Comparison of ENCODE assay signal across 12 cellular contexts in the genomic region with DNA sequence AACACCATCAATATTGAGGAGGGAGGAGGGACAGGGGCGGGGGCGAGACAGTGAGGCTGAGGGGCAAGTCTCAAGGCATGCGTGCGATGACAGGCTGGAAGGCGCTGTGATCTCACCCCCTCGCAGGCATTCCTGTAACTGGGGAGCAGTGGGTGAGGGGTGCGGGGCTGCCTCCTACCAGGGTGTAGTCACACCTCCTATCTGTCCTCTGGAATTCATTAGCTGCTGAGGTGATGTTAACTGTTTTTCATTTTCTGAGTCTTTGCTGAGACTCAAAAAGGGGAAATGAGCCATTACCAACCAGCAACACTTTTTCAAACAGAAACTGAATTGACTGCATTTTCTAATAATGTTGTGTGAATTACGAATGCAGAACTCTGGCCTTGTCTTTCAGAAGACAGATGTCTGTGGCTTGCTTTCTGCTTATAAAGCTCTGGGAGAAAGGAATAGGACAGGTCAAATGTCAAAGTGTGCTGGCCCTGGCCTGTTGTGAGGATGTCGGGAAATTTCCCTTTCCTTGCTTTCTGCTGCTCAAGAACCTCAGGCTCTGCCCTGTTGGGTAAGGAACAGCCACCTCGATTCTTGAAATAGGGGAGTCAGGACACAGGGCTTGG. TPM values are rescaled to one million over a fixed set of nuclear protein-coding genes. Genes with fewer than 3 reads are reported as not detected.
A peak's percentile ranks its signal among the peaks of the same experiment; 100 is the strongest.
DNase-seq lines count a peak whose midpoint lies in the region; ATAC-seq and TF ChIP-seq lines count a peak whose summit lies in the region.
"Had no signal": no experiment of that assay in that cellular context is flagged by ENCODE, and none has a peak within 500 bp of the region (broad histone marks: within the 10 kb centered on the region; RNA-seq: fewer than 3 reads in every experiment).

No MANE protein-coding gene starts in this region.

- intact Hi-C loops in posterior vena cava (cut with DNase I) (no loop called here), lower leg skin (cut with DNase I; ENCODE audit: low total_unique reads) (no loop called here)

- WGBS in lower leg skin, 2 donors: 55 to 59% methylated on average over 10 of the region's 10 CpGs

- H3K4me3 ChIP-seq in lower leg skin (ENCODE audit: low read depth, poor library complexity, severe bottlenecking): no peak overlapping the region
- H3K4me3 ChIP-seq: SJSA1 had no signal

- DNase-seq in NAMALWA (ENCODE audit: low spot score): peak; percentile 36
- DNase-seq in posterior vena cava (ENCODE audit: low spot score): peak; percentile 59
- no peak for DNase-seq in 8988T
- no peak for DNase-seq in DMS53 (lab: John Stamatoyannopoulos, UW)
- DNase-seq in lower leg skin (ENCODE audit: low spot score in 2 of 2): no peak
- no peak for DNase-seq in mucosa of gallbladder (ENCODE audit: low spot score)
- DNase-seq: cerebellar nuclear complex, DMS79, NCI-H1436 had no signal

- TF ChIP-seq POLR2A in lower leg skin (IDR thresholded peaks at IDR 0.05): no peak

- ATAC-seq in GM18867 (IDR thresholded peaks at IDR 0.05; ENCODE audit: unreplicated experiment): peak; percentile 59
- peak; percentile 50 for ATAC-seq in HG02623 (IDR thresholded peaks at IDR 0.05; ENCODE audit: unreplicated experiment)

- TF ChIP-seq CTCF in lower leg skin (IDR thresholded peaks at IDR 0.05): no peak

RNA-seq across cellular contexts. Expression of a gene that starts 23.7 kb away (rescaled TPM):
- 10 to 100 TPM; 24.5 to 43.0 TPM for total RNA-seq in posterior vena cava
- total RNA-seq in lower leg skin: 1 to 10 TPM; 1.7 to 9.2 (median 2.6) TPM
- 5.1 TPM for total RNA-seq in mucosa of gallbladder

RNA-seq across cellular contexts. Expression of a gene that starts 53.9 kb away (rescaled TPM):
- total RNA-seq in posterior vena cava: 1 to 10 TPM; 3.5 to 6.2 TPM
- 1 to 10 TPM; 1.1 to 5.7 (median 2.6) TPM for total RNA-seq in lower leg skin
- 11.6 TPM for total RNA-seq in mucosa of gallbladder

Comparison
In these comparisons a context has a peak if more than half of its experiments do, and no peak if none do; other contexts are left out.
1. DNase-seq: peak in NAMALWA (single experiment) and posterior vena cava (single experiment); none in 8988T (single experiment), DMS53 (single experiment), lower leg skin (0 of 2) and mucosa of gallbladder (single experiment).